Comparison of ENCODE assay signal across 7 cellular contexts in the genomic region with DNA sequence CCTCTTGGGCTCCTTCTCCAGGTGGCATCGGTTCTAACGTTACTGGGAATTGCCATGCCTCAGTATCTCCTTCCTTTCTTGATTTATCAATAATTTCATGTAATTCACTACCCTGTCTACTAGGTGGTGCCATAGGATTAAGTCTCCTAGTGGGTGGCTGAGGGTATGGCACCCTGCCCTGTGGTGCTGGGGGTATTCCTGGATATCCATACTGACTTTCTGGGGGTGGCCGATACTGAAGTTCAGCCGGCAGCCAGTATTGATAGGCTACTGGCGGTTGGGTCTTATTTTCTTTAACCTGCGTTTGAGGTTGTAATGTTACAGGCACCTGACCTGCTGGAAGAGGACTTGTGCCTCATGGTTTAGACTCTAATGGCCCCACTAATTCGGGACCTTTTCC.
DNase-seq lines count a peak whose midpoint lies in the region; ATAC-seq, FAIRE-seq and TF ChIP-seq lines count a peak whose summit lies in the region.
"Not testable (repeated sequence)": the region's sequence is repeated elsewhere in the genome, so short reads cannot be mapped to it uniquely, and the experiment has no call there.

No MANE protein-coding gene starts in this region.

- H3K36me3 ChIP-seq in IMR-90 (ENCODE audit: control insufficient read depth, insufficient read depth, low read length); HepG2 (replicated peaks in 1 of 2; ENCODE audit: control insufficient read depth in 1 of 2, insufficient read depth in 2 of 2, low read length in 2 of 2): not testable (repeated sequence)

- H3K27ac Mint-ChIP-seq in WTC11; chondrocyte (ENCODE audit: unreplicated experiment): not testable (repeated sequence)

- dilution Hi-C loops in IMR-90 (cut with HindIII; ENCODE audit: low sequenced_read_pairs, unreplicated experiment), result not testable (repeated sequence)

- not testable (repeated sequence) for H3K79me2 ChIP-seq in HepG2 (ENCODE audit: insufficient read depth, low read length)

- not testable (repeated sequence) for H2AFZ ChIP-seq in IMR-90 (replicated peaks; ENCODE audit: low read length, poor library complexity); HepG2 (ENCODE audit: low read length)

- TF ChIP-seq POLR2A in IMR-90 (IDR thresholded peaks at IDR 0.05; ENCODE audit: low read depth, low read length); HepG2 (IDR thresholded peaks at IDR 0.05; ENCODE audit: insufficient read depth in 1 of 2, low read depth in 2 of 2, low read length in 2 of 2): not testable (repeated sequence)

- H3K23ac ChIP-seq in IMR-90 (ENCODE audit: low read depth, low read length), result not testable (repeated sequence)

- CTCF ChIA-PET in IMR-90 (lab: Yijun Ruan, JAX); WTC11 (lab: Charles Lee); HepG2 (lab: Yijun Ruan, JAX; ENCODE audit: low intra/inter-chr PET ratio, low total read pairs): not testable (repeated sequence)

- not testable (repeated sequence) for H3K14ac ChIP-seq in IMR-90 (replicated peaks; ENCODE audit: low read depth, low read length)

- H2BK20ac ChIP-seq in IMR-90 (ENCODE audit: low read depth, low read length), result not testable (repeated sequence)

- not testable (repeated sequence) for H3K56ac ChIP-seq in IMR-90 (ENCODE audit: extremely low read depth, insufficient read depth, low read length)

- not testable (repeated sequence) for H2AK5ac ChIP-seq in IMR-90 (ENCODE audit: low read depth, low read length)

- not testable (repeated sequence) for H3K4me3 ChIP-seq in IMR-90 (ENCODE audit: insufficient read depth, low read depth, low read length); epithelial cell of proximal tubule (ENCODE audit: low read depth, low read length); HepG2 (replicated peaks in 1 of 3; ENCODE audit: insufficient read depth in 1 of 3, low read depth in 2 of 3, low read length in 3 of 3)

- H3K36me3 Mint-ChIP-seq in WTC11; chondrocyte (ENCODE audit: low read depth): not testable (repeated sequence)

- intact Hi-C loops in IMR-90 (cut with micrococcal nuclease); HepG2 (cut with micrococcal nuclease; ENCODE audit: unreplicated experiment): not testable (repeated sequence)

- not testable (repeated sequence) for H3K27me3 Mint-ChIP-seq in WTC11 (ENCODE audit: low read depth); chondrocyte (ENCODE audit: low read depth)

- not testable (repeated sequence) for H3K4me3 Mint-ChIP-seq in WTC11; chondrocyte (ENCODE audit: unreplicated experiment)

- H4K91ac ChIP-seq in IMR-90 (ENCODE audit: insufficient read depth, low read depth, low read length), result not testable (repeated sequence)

- not testable (repeated sequence) for ATAC-seq in IMR-90 (ENCODE audit: low read depth); WTC11; HepG2

- not testable (repeated sequence) for H3K4me1 ChIP-seq in IMR-90 (ENCODE audit: control insufficient read depth, insufficient read depth, low read length)
- H3K4me1 ChIP-seq in HepG2 (ENCODE audit: insufficient read depth, low read length), result peaks cover 12% of the 10 kb centered on the region

- no CpG with 5 or more reads among the region's 7 CpGs for WGBS in IMR-90 (ENCODE audit: extremely low coverage in 2 of 2, insufficient read length in 1 of 2), 2 experiments
- 40% methylated on average over 1 of the region's 7 CpGs for WGBS in HepG2 (ENCODE audit: low lambda C conversion rate)

- H4K8ac ChIP-seq in IMR-90 (ENCODE audit: low read depth in 2 of 2, low read length in 2 of 2), result not testable (repeated sequence)

- TF ChIP-seq EP300 in HepG2 (IDR thresholded peaks at IDR 0.05; ENCODE audit: low read depth in 2 of 2, low read length in 2 of 2); HepG2 (CRISPR knock-in tag; IDR thresholded peaks at IDR 0.05; ENCODE audit: borderline replicate concordance): not testable (repeated sequence)

- not testable (repeated sequence) for H4K5ac ChIP-seq in IMR-90 (ENCODE audit: low read depth, low read length)

- not testable (repeated sequence) for H3K27me3 ChIP-seq in IMR-90 (ENCODE audit: control insufficient read depth, insufficient read depth, low read length); HepG2 (ENCODE audit: control insufficient read depth in 1 of 2, insufficient read depth in 2 of 2, low read length in 2 of 2)

- H3K9ac ChIP-seq in IMR-90 (ENCODE audit: low read depth, low read length); HepG2 (ENCODE audit: insufficient read depth, low read depth, low read length): not testable (repeated sequence)

- TF ChIP-seq CTCF in C4-2B (conservative IDR thresholded peaks at IDR 0.05), result peak; percentile 23
- TF ChIP-seq CTCF in IMR-90 (conservative IDR thresholded peaks at IDR 0.05; ENCODE audit: low read depth, low read length), result peak; percentile 10; the same call in 1 of the 2 replicates
- peak; percentile 34; the same call in 1 of the 2 replicates for TF ChIP-seq CTCF in WTC11 (IDR thresholded peaks at IDR 0.05)
- TF ChIP-seq CTCF in chondrocyte (IDR thresholded peaks at IDR 0.05), result peak; percentile 27
- peak; percentile 29 for TF ChIP-seq CTCF in epithelial cell of proximal tubule (conservative IDR thresholded peaks at IDR 0.05; ENCODE audit: low read depth, low read length)
- TF ChIP-seq CTCF in HepG2 (CRISPR knock-in tag; IDR thresholded peaks at IDR 0.05), result not testable (repeated sequence)

- peaks cover 11% of the 10 kb centered on the region for H3K9me3 Mint-ChIP-seq in WTC11
- H3K9me3 Mint-ChIP-seq in chondrocyte (ENCODE audit: low read depth), result not testable (repeated sequence)

- not testable (repeated sequence) for H2BK120ac ChIP-seq in IMR-90 (ENCODE audit: low read depth, low read length)

- not testable (repeated sequence) for H3K18ac ChIP-seq in IMR-90 (ENCODE audit: low read depth, low read length)

- H2AK9ac ChIP-seq in IMR-90 (replicated peaks; ENCODE audit: low read depth, low read length, poor library complexity), result not testable (repeated sequence)

- not testable (repeated sequence) for H2BK15ac ChIP-seq in IMR-90 (ENCODE audit: low read depth, low read length)

- H3K79me1 ChIP-seq in IMR-90 (ENCODE audit: low read depth in 1 of 2, low read length in 2 of 2), result not testable (repeated sequence)

- DNase-seq in IMR-90; chondrocyte (ENCODE audit: low spot score); epithelial cell of proximal tubule (ENCODE audit: low read depth); HepG2 (ENCODE audit: low spot score): not testable (repeated sequence)
- DNase-seq in OCI-M1 (lab: John Stamatoyannopoulos, UW), result peak; percentile 6
- peak; percentile 63 for DNase-seq in WTC11 (ENCODE audit: low spot score)

- TF ChIP-seq RAD21 in IMR-90 (IDR thresholded peaks at IDR 0.05; ENCODE audit: low read length); HepG2 (CRISPR knock-in tag; IDR thresholded peaks at IDR 0.05): not testable (repeated sequence)

- not testable (repeated sequence) for H3K9me3 ChIP-seq in IMR-90 (ENCODE audit: control insufficient read depth, insufficient read depth, low read length); HepG2 (ENCODE audit: low read length)

- H3K27ac ChIP-seq in C4-2B; IMR-90 (ENCODE audit: insufficient read depth, low read length); HepG2 (ENCODE audit: extremely low read length, insufficient read depth, low read length): not testable (repeated sequence)

- not testable (repeated sequence) for H3K4me1 Mint-ChIP-seq in WTC11; chondrocyte (ENCODE audit: low read depth)

- BruUV-seq in IMR-90 (replicated peaks; lab: Mats Ljungman, UMichigan); HepG2 (replicated peaks; lab: Mats Ljungman, UMichigan): not testable (repeated sequence)

- not testable (repeated sequence) for H2BK5ac ChIP-seq in IMR-90 (ENCODE audit: low read depth, low read length, poor library complexity, severe bottlenecking)

- POLR2A ChIA-PET in IMR-90 (lab: Charles Lee; ENCODE audit: unreplicated experiment); WTC11 (lab: Charles Lee); HepG2 (lab: Yijun Ruan, JAX): not testable (repeated sequence)

- in situ Hi-C loops in IMR-90 (cut with MboI; ENCODE audit: low sequenced_read_pairs); HepG2 (cut with HindIII; ENCODE audit: extremely low pct_ligation_motif_present, low pct_unique_long_range_greater_than_20kb): not testable (repeated sequence)

- H3K9me1 ChIP-seq in IMR-90 (ENCODE audit: insufficient read depth, low read length), result not testable (repeated sequence)

- H3K4ac ChIP-seq in IMR-90 (ENCODE audit: low read depth, low read length), result not testable (repeated sequence)

- H3K4me2 ChIP-seq in IMR-90 (ENCODE audit: low read depth, low read length); HepG2 (ENCODE audit: low read depth, low read length): not testable (repeated sequence)

- FAIRE-seq in HepG2 (lab: Jason Lieb, UNC), result not testable (repeated sequence)

- H4K20me1 ChIP-seq in IMR-90 (ENCODE audit: insufficient read depth, low read length); HepG2 (ENCODE audit: insufficient read depth, low read length): not testable (repeated sequence)

TF ChIP-seq in HepG2, 621 proteins besides CTCF, POLR2A, EP300 and RAD21:
- TF ChIP-seq STAG1 (CRISPR knock-in tag; IDR thresholded peaks at IDR 0.05), result 0 out of 2 replicates have a peak, but pooled peaks have one; percentile 6
